13 cellular contexts compared by ENCODE assay signal in genomic region chr6:5466459-5466858, GRCh38.
A peak's percentile ranks its signal among the peaks of the same experiment; 100 is the strongest.
DNase-seq lines count a peak whose midpoint lies in the region; ATAC-seq, FAIRE-seq and TF ChIP-seq lines count a peak whose summit lies in the region.
"Had no signal": no experiment of that assay in that cellular context is flagged by ENCODE, and none has a peak within 500 bp of the region (broad histone marks: within the 10 kb centered on the region; RNA-seq: fewer than 3 reads in every experiment).

No MANE protein-coding gene starts in this region.

- H3K79me2 ChIP-seq in endothelial cell of umbilical vein (ENCODE audit: control insufficient read depth, insufficient read depth, low read length) (no peaks in the 10 kb centered on the region), osteoblast (ENCODE audit: insufficient read depth, low read length) (no peaks in the 10 kb centered on the region)

- TF ChIP-seq POLR2A in endothelial cell of umbilical vein (IDR thresholded peaks at IDR 0.05; ENCODE audit: low read depth, low read length) (no peak), uterus (IDR thresholded peaks at IDR 0.05) (no peak)

- no peak for ATAC-seq in HG03439 (IDR thresholded peaks at IDR 0.05; ENCODE audit: unreplicated experiment)

- H2AFZ ChIP-seq in endothelial cell of umbilical vein (ENCODE audit: low read depth, low read length): no peak overlapping the region
- H2AFZ ChIP-seq in osteoblast (ENCODE audit: low read length): peak overlapping the region; percentile 24

- dilution Hi-C loops in endothelial cell of umbilical vein (cut with MboI; ENCODE audit: extremely low pct_ligation_motif_present, low sequenced_read_pairs): no loop called here

- CTCF ChIA-PET in endothelial cell of umbilical vein (lab: Charles Lee): interaction anchor here (0.9 to 2.3 kb wide), 7 partner anchors 9 to 1080 kb away, joined by 3 to 7 read pairs (median 4); no protein-coding TSS in a partner anchor

- H3K4me1 ChIP-seq in endothelial cell of umbilical vein (ENCODE audit: control insufficient read depth, extremely low read depth, insufficient read depth, low read length): peaks cover 6% of the 10 kb centered on the region
- peaks cover 15% of the 10 kb centered on the region for H3K4me1 ChIP-seq in osteoblast (ENCODE audit: insufficient read depth, low read length)
- no peaks in the 10 kb centered on the region for H3K4me1 ChIP-seq in uterus

- BruUV-seq in endothelial cell of umbilical vein (replicated peaks; lab: Mats Ljungman, UMichigan): no TSS peak

- H3K9ac ChIP-seq in endothelial cell of umbilical vein (replicated peaks; ENCODE audit: extremely low read depth, insufficient read depth, low read length): no peak overlapping the region

- DNase-seq in DMS79 (lab: John Stamatoyannopoulos, UW): peak; percentile 7
- DNase-seq in DMS79 treated with DMSO at 0.1 percent for 48 hours (lab: John Stamatoyannopoulos, UW): no peak
- peak; percentile 11 for DNase-seq in NCI-H774 (lab: John Stamatoyannopoulos, UW)
- peak; percentile 53 for DNase-seq in endothelial cell of umbilical vein (ENCODE audit: low read depth, low spot score)
- DNase-seq in osteoblast (ENCODE audit: insufficient read length, low spot score, missing footprints): no peak
- DNase-seq in uterus: no peak
- no peak for DNase-seq in stimulated activated CD4-positive, alpha-beta T cell treated with anti-CD3 and anti-CD28 coated beads, Interleukin-4, amount 100 ng/mL, for 1 hour
- DNase-seq: anterior cingulate cortex, DMS53, trophoblast cell had no signal

- no peaks in the 10 kb centered on the region for H4K20me1 ChIP-seq in endothelial cell of umbilical vein (replicated peaks; ENCODE audit: control insufficient read depth, extremely low read depth, insufficient read depth, low read length)
- no peaks in the 10 kb centered on the region for H4K20me1 ChIP-seq in osteoblast (ENCODE audit: insufficient read depth, low read length)

- POLR2A ChIA-PET in endothelial cell of umbilical vein (lab: Charles Lee): no interaction called here

- no peaks in the 10 kb centered on the region for H3K9me1 ChIP-seq in endothelial cell of umbilical vein (replicated peaks; ENCODE audit: control insufficient read depth, extremely low read depth, insufficient read depth, low read length)

- H3K27me3 ChIP-seq in endothelial cell of umbilical vein (ENCODE audit: control insufficient read depth in 2 of 2, insufficient read depth in 2 of 2, low read length in 2 of 2) (no peaks in the 10 kb centered on the region), osteoblast (ENCODE audit: insufficient read depth, low read length) (no peaks in the 10 kb centered on the region), uterus (no peaks in the 10 kb centered on the region)

- no peak overlapping the region for H3K4me2 ChIP-seq in endothelial cell of umbilical vein (ENCODE audit: insufficient read depth, low read length)
- peak overlapping the region; percentile 12 for H3K4me2 ChIP-seq in osteoblast (ENCODE audit: insufficient read depth, low read length)

- no peak overlapping the region for H3K4me3 ChIP-seq in endothelial cell of umbilical vein (replicated peaks in 1 of 3; ENCODE audit: insufficient read depth in 1 of 3, low read depth in 1 of 3, low read length in 3 of 3)
- H3K4me3 ChIP-seq in osteoblast (ENCODE audit: insufficient read depth, low read length): no peak overlapping the region
- H3K4me3 ChIP-seq in uterus: no peak overlapping the region

- H3K36me3 ChIP-seq in endothelial cell of umbilical vein (ENCODE audit: control insufficient read depth in 2 of 2, extremely low read depth in 1 of 2, insufficient read depth in 2 of 2, low read length in 2 of 2): no peaks in the 10 kb centered on the region
- H3K36me3 ChIP-seq in osteoblast (ENCODE audit: insufficient read depth, low read length): no peaks in the 10 kb centered on the region
- H3K36me3 ChIP-seq in uterus: no peaks in the 10 kb centered on the region

- intact Hi-C loops in endothelial cell of umbilical vein (cut with micrococcal nuclease): no loop called here
- intact Hi-C loops in uterus (cut with DNase I; ENCODE audit: low total_unique reads): no loop called here

- H3K27ac ChIP-seq in endothelial cell of umbilical vein (ENCODE audit: insufficient read depth, low read depth, low read length): no peak overlapping the region
- no peak overlapping the region for H3K27ac ChIP-seq in osteoblast (ENCODE audit: low read depth, low read length)
- no peak overlapping the region for H3K27ac ChIP-seq in uterus
- H3K27ac ChIP-seq: RWPE1 had no signal

- peak; percentile 18 for FAIRE-seq in endothelial cell of umbilical vein (lab: Jason Lieb, UNC)
- FAIRE-seq: A204.1 had no signal

- TF ChIP-seq CTCF in endothelial cell of umbilical vein (IDR thresholded peaks at IDR 0.05; ENCODE audit: extremely low read depth in 1 of 2, insufficient read depth in 1 of 2, low read depth in 1 of 2, low read length in 2 of 2) (no peak), osteoblast (IDR thresholded peaks at IDR 0.05; ENCODE audit: extremely low read depth, low read depth, low read length) (no peak), uterus (IDR thresholded peaks at IDR 0.05) (no peak)

- H3K9me3 ChIP-seq in endothelial cell of umbilical vein (replicated peaks; ENCODE audit: control insufficient read depth, insufficient read depth, low read length) (no peaks in the 10 kb centered on the region), osteoblast (ENCODE audit: low read depth, low read length) (no peaks in the 10 kb centered on the region), uterus (no peaks in the 10 kb centered on the region)

TF ChIP-seq in endothelial cell of umbilical vein, 7 proteins besides CTCF, POLR2A, EP300 and RAD21:
- peak; percentile 12 for TF ChIP-seq FOS (IDR thresholded peaks at IDR 0.05; ENCODE audit: borderline replicate concordance, insufficient read depth, low read length)
- TF ChIP-seq MAX (IDR thresholded peaks at IDR 0.05; ENCODE audit: insufficient read depth, insufficient read length): no peak

Comparison
In these comparisons a context has a peak if more than half of its experiments do, and no peak if none do; other contexts are left out.
1. DNase-seq: peak in DMS79 (single experiment), NCI-H774 (single experiment) and endothelial cell of umbilical vein (single experiment); none in DMS79 treated with DMSO at 0.1 percent for 48 hours (single experiment), osteoblast (single experiment), uterus (0 of 2) and stimulated activated CD4-positive, alpha-beta T cell treated with anti-CD3 and anti-CD28 coated beads, Interleukin-4, amount 100 ng/mL, for 1 hour (single experiment).